Comparison of ENCODE assay signal across 1 cellular context in genomic region chr10:43904831-43905230, GRCh38.
TF ChIP-seq lines count a peak whose summit lies in the region.

No MANE protein-coding gene starts in this region.

TF ChIP-seq in IMR-90, 13 proteins besides CTCF, POLR2A, EP300 and RAD21 (continued from another document):
- no peak for TF ChIP-seq USF2 (IDR thresholded peaks at IDR 0.05; ENCODE audit: low read depth, low read length)
- no peak for TF ChIP-seq MAZ (IDR thresholded peaks at IDR 0.05; ENCODE audit: borderline replicate concordance, low read depth, low read length)
- TF ChIP-seq MAFK (IDR thresholded peaks at IDR 0.05; ENCODE audit: low read depth, low read length) = no peak
- TF ChIP-seq CHD1 (IDR thresholded peaks at IDR 0.05; ENCODE audit: low read depth, low read length) = no peak
- no peak for TF ChIP-seq SMC3 (IDR thresholded peaks at IDR 0.05; ENCODE audit: low read depth, low read length)
- no peak for TF ChIP-seq RFX5 (IDR thresholded peaks at IDR 0.05; ENCODE audit: low read depth, low read length)
- no peak for TF ChIP-seq MXI1 (IDR thresholded peaks at IDR 0.05; ENCODE audit: borderline replicate concordance, low read depth, low read length)
TF ChIP-seq in IMR-90: peak in this region for 0.
